1 cellular context compared by ENCODE assay signal in genomic region chr2:118103963-118104942, GRCh38.
TF ChIP-seq lines count a peak whose summit lies in the region.

No MANE protein-coding gene starts in this region.

TF ChIP-seq in GM23338, 12 proteins besides CTCF, POLR2A, EP300 and RAD21 (continued from another document):
- TF ChIP-seq ZNF462 (CRISPR knock-in tag; IDR thresholded peaks at IDR 0.05) = no peak
- no peak for TF ChIP-seq STAT1 (IDR thresholded peaks at IDR 0.05; ENCODE audit: unreplicated experiment)
